In genomic region chr11:71372693-71373657, GRCh38 we compare ENCODE assay signal across 9 cellular contexts.
DNase-seq lines count a peak whose midpoint lies in the region; ATAC-seq and TF ChIP-seq lines count a peak whose summit lies in the region.
"Had no signal": no experiment of that assay in that cellular context is flagged by ENCODE, and none has a peak within 500 bp of the region (broad histone marks: within the 10 kb centered on the region; RNA-seq: fewer than 3 reads in every experiment).

No MANE protein-coding gene starts in this region.

- DNase-seq in DMS53 (lab: John Stamatoyannopoulos, UW) = peak; percentile 68
- peak; percentile 11 for DNase-seq in brain microvascular endothelial cell
- DNase-seq in naive B cell = no peak
- no peak for DNase-seq in stimulated activated CD8-positive, alpha-beta memory T cell treated with anti-CD3 and anti-CD28 coated beads, Interleukin-4, amount 100 ng/mL, for 48 hours
- no peak for DNase-seq in NCI-H146 (lab: John Stamatoyannopoulos, UW)
- DNase-seq: activated CD4-positive, alpha-beta T cell treated with anti-CD3 and anti-CD28 coated beads for 4 hours had no signal

- H3K27me3 Mint-ChIP-seq in naive B cell = peaks cover 0 to 15% (median 8%) of the 10 kb centered on the region in 3 donors

- H3K27ac Mint-ChIP-seq in naive B cell = peak overlapping the region in 4 of 6 donors; percentile 8 to 88 (median 41)

- no peak overlapping the region for H3K27ac ChIP-seq in brain microvascular endothelial cell

- TF ChIP-seq CTCF in brain microvascular endothelial cell (IDR thresholded peaks at IDR 0.05; ENCODE audit: low read depth, low read length, missing control alignments) = peak; percentile 64

- ATAC-seq in HG03175 (IDR thresholded peaks at IDR 0.05; ENCODE audit: unreplicated experiment) (peak; percentile 41), naive B cell (ENCODE audit: low read depth in 2 of 2) (peak in 1 of 2 donors; percentile 3), GM18870 (IDR thresholded peaks at IDR 0.05; ENCODE audit: unreplicated experiment) (no peak), GM19452 (IDR thresholded peaks at IDR 0.05; ENCODE audit: unreplicated experiment) (no peak)

- H3K4me1 Mint-ChIP-seq in naive B cell = peaks cover 62 to 78% (median 74%) of the 10 kb centered on the region in 3 donors

- in situ Hi-C loops in brain microvascular endothelial cell (cut with HindIII; ENCODE audit: low pct_ligation_motif_present, low sequenced_read_pairs) = no loop called here

- H3K4me3 Mint-ChIP-seq in naive B cell = peak overlapping the region; percentile 61 to 90 (median 82)

- peaks cover 0 to 8% of the 10 kb centered on the region in 2 donors for H3K36me3 Mint-ChIP-seq in naive B cell

- peaks cover 0 to 6% (median 1%) of the 10 kb centered on the region in 7 donors for H3K9me3 Mint-ChIP-seq in naive B cell

- H3K4me3 ChIP-seq in brain microvascular endothelial cell (ENCODE audit: low read depth, low read length) = no peak overlapping the region

- no peaks in the 10 kb centered on the region for H3K36me3 ChIP-seq in brain microvascular endothelial cell (replicated peaks)

- H3K27me3 ChIP-seq in brain microvascular endothelial cell (replicated peaks) = no peaks in the 10 kb centered on the region

Comparison
In these comparisons a context has a peak if more than half of its experiments do, and no peak if none do; other contexts are left out.
1. DNase-seq: peak in DMS53 (single experiment) and brain microvascular endothelial cell (single experiment); none in naive B cell (single experiment), stimulated activated CD8-positive, alpha-beta memory T cell treated with anti-CD3 and anti-CD28 coated beads, Interleukin-4, amount 100 ng/mL, for 48 hours (single experiment) and NCI-H146 (single experiment).